ENCODE assay signal across 25 cellular contexts in genomic region chr6:15239606-15240364, GRCh38. TPM values are rescaled to one million over a fixed set of nuclear protein-coding genes. Genes with fewer than 3 reads are reported as not detected.
DNase-seq lines count a peak whose midpoint lies in the region; ATAC-seq, FAIRE-seq and TF ChIP-seq lines count a peak whose summit lies in the region.
"Had no signal": no experiment of that assay in that cellular context is flagged by ENCODE, and none has a peak within 500 bp of the region (broad histone marks: within the 10 kb centered on the region; RNA-seq: fewer than 3 reads in every experiment).

No MANE protein-coding gene starts in this region.

- H3K9ac ChIP-seq in H1 (replicated peaks in 1 of 4; ENCODE audit: extremely low read depth in 1 of 4, low read depth in 3 of 4, low read length in 3 of 4), result no peak overlapping the region; a peak in 1 of 7 replicates

- H4K5ac ChIP-seq in H1 (ENCODE audit: insufficient read length, low read depth, low read length), result peak overlapping the region; percentile 57

- POLR2A ChIA-PET in H1 (lab: Charles Lee; ENCODE audit: partially characterized antibody), result interaction anchor here (0.6 to 1.3 kb wide), 4 partner anchors 16 to 160 kb away, joined by 3 read pairs; no protein-coding TSS in a partner anchor
- POLR2A ChIA-PET in GM10248 (lab: Yijun Ruan, JAX), result no interaction called here

- FAIRE-seq in H1 (lab: Jason Lieb, UNC), result no peak

- peak; percentile 46 for DNase-seq in G401 (ENCODE audit: low spot score)
- peak; percentile 54 for DNase-seq in NCI-H2227 (lab: John Stamatoyannopoulos, UW; ENCODE audit: unreplicated experiment)
- DNase-seq in H1 (ENCODE audit: low read depth in 1 of 2, low spot score in 2 of 2), result no peak
- DNase-seq in lung microvascular endothelial cell (ENCODE audit: low read depth in 2 of 2), result peak; percentile 33 to 51
- no peak for DNase-seq in DMS153 treated with DMSO at 0.1 percent for 48 hours (lab: John Stamatoyannopoulos, UW; ENCODE audit: unreplicated experiment)
- no peak for DNase-seq in GM10248 (ENCODE audit: extremely low spot score)
- DNase-seq in nucleus accumbens (lab: John Stamatoyannopoulos, UW), result no peak
- DNase-seq: activated CD4-positive, alpha-beta T cell treated with anti-CD3 and anti-CD28 coated beads, Interleukin-2, amount 10 ng/mL, durations not matched to agents 24 days and 14 days; activated naive CD4-positive, alpha-beta T cell treated with anti-CD3 and anti-CD28 coated beads, Interleukin-2, amount 10 ng/mL, durations not matched to agents 7 days and 5 days; amygdala; head of caudate nucleus; KG1; left colon; natural killer cell; NCI-H1436 treated with DMSO at 0.1 percent for 48 hours; NCI-H524 treated with DMSO at 0.1 percent for 48 hours; ovary; stimulated activated CD4-positive, alpha-beta T cell treated with anti-CD3 and anti-CD28 coated beads, Interleukin-12 subunit alpha, Interleukin-12 subunit beta, amount 100 ng/mL, for 4 hours; stimulated activated CD4-positive, alpha-beta T cell treated with anti-CD3 and anti-CD28 coated beads, Interleukin-4, amount 100 ng/mL, for 24 hours; stimulated activated naive B cell treated with anti-CD40 and anti-IgM and Interleukin-4, amounts not matched to agents 10 μg/mL and 1 μg/mL and 100 μg/mL, for 72 hours; testis had no signal

- no peak for ATAC-seq in GM21390 (IDR thresholded peaks at IDR 0.05; ENCODE audit: unreplicated experiment)
- ATAC-seq: left colon; natural killer cell; stimulated activated naive B cell treated with anti-CD40 and anti-IgM and Interleukin-4, amounts not matched to agents 10 μg/mL and 1 μg/mL and 100 μg/mL, for 72 hours had no signal

- H3K36me3 ChIP-seq in H1 (ENCODE audit: control insufficient read depth in 2 of 4, insufficient read depth in 4 of 4, low read length in 3 of 4), result no peaks in the 10 kb centered on the region
- H3K36me3 ChIP-seq: cardiac muscle cell, ovary had no signal

- TF ChIP-seq RAD21 in H1 (IDR thresholded peaks at IDR 0.05 in 1 of 2, conservative IDR thresholded peaks at IDR 0.05 in 1 of 2; ENCODE audit: low read depth in 2 of 2, low read length in 2 of 2), result no peak

- H3K9me3 ChIP-seq in H1 (ENCODE audit: insufficient read depth in 2 of 2, low read depth in 1 of 2, low read length in 1 of 2), result no peaks in the 10 kb centered on the region
- H3K9me3 ChIP-seq: ovary, testis had no signal

- no peak overlapping the region for H2AFZ ChIP-seq in H1 (ENCODE audit: low read length)

- H3K79me2 ChIP-seq in H1 (ENCODE audit: control insufficient read depth in 1 of 2, insufficient read depth in 2 of 2, low read length in 2 of 2), result peaks cover 3 to 30% of the 10 kb centered on the region in 2 experiments; a peak in 3 of 4 replicates

- H3K4me1 ChIP-seq in H1 (replicated peaks in 1 of 4; ENCODE audit: control insufficient read depth in 3 of 4, insufficient read depth in 4 of 4, low read length in 3 of 4), result peaks cover 2 to 24% (median 13%) of the 10 kb centered on the region in 4 experiments; a peak in 6 of 7 replicates
- H3K4me1 ChIP-seq: testis had no signal

- no peak overlapping the region for H3K14ac ChIP-seq in H1 (ENCODE audit: insufficient read length)

- peak overlapping the region; percentile 88; the same call in 1 of the 2 replicates for H2BK20ac ChIP-seq in H1 (ENCODE audit: low read length)

- H3K18ac ChIP-seq in H1 (ENCODE audit: extremely low read depth, low read length), result 0 out of 2 replicates have a peak overlapping the region, but pooled peaks have one; percentile 66

- no peaks in the 10 kb centered on the region for H4K20me1 ChIP-seq in H1 (replicated peaks in 1 of 2; ENCODE audit: control insufficient read depth in 1 of 2, insufficient read depth in 2 of 2, low read length in 2 of 2)

- no peak for TF ChIP-seq EP300 in H1 (IDR thresholded peaks at IDR 0.05; ENCODE audit: borderline replicate concordance in 1 of 2, low read depth in 2 of 2, low read length in 2 of 2)

- peak overlapping the region; percentile 84; the same call in 1 of the 2 replicates for H2BK12ac ChIP-seq in H1 (ENCODE audit: low read depth, low read length)

- no peak for TF ChIP-seq CTCF in H1 (IDR thresholded peaks at IDR 0.05; ENCODE audit: control extremely low read depth in 1 of 3, insufficient read depth in 1 of 3, low read depth in 1 of 3, low read length in 3 of 3)
- no peak for TF ChIP-seq CTCF in GM10248 (IDR thresholded peaks at IDR 0.05; ENCODE audit: control extremely low read depth, extremely low read depth, low read depth, missing control alignments)

- H3K4me2 ChIP-seq in H1 (ENCODE audit: insufficient read depth in 1 of 2, low read depth in 2 of 2, low read length in 2 of 2), result peak overlapping the region in 1 of 2 experiments; percentile 46; a peak in 2 of 4 replicates

- no peak overlapping the region for H2BK15ac ChIP-seq in H1 (ENCODE audit: low read length)

- H3K79me1 ChIP-seq in H1 (ENCODE audit: low read depth, low read length), result no peaks in the 10 kb centered on the region

- H3K27ac ChIP-seq in H1 (ENCODE audit: low read depth, low read length), result no peak overlapping the region
- H3K27ac ChIP-seq: C4-2B, cardiac muscle cell, ovary, testis, VCaP had no signal

- H4K8ac ChIP-seq in H1 (ENCODE audit: extremely low read depth, insufficient read depth, low read length), result no peak overlapping the region

- H3K23me2 ChIP-seq in H1 (ENCODE audit: low read depth, low read length), result 0 out of 2 replicates have a peak, but pooled peaks cover 2% of the 10 kb centered on the region

- H2BK120ac ChIP-seq in H1 (replicated peaks; ENCODE audit: low read depth, low read length), result peak overlapping the region; percentile 48

- CTCF ChIA-PET in H1 (lab: Charles Lee; ENCODE audit: partially characterized antibody) (interaction anchor here (0.6 to 0.8 kb wide), 2 partner anchors 48 to 217 kb away, joined by 3 read pairs; no protein-coding TSS in a partner anchor), GM10248 (lab: Yijun Ruan, JAX) (interaction anchor here (1.3 to 3.4 kb wide), 2 partner anchors 8 to 383 kb away, joined by 3 to 15 read pairs; no protein-coding TSS in a partner anchor)

- H2AK5ac ChIP-seq in H1 (ENCODE audit: low read depth, low read length), result 0 out of 2 replicates have a peak overlapping the region, but pooled peaks have one; percentile 57

- in situ Hi-C loops in G401 (cut with HindIII; ENCODE audit: low sequenced_read_pairs), result no loop called here

- H3K4me3 ChIP-seq in H1 (ENCODE audit: extremely low read depth in 1 of 4, insufficient read depth in 2 of 4, low read depth in 3 of 4, low read length in 4 of 4), result no peak overlapping the region
- H3K4me3 ChIP-seq: cardiac muscle cell, ovary, testis had no signal

- no peak overlapping the region for H3K56ac ChIP-seq in H1 (replicated peaks; ENCODE audit: insufficient read length, low read depth, low read length)

- no peak overlapping the region for H3K4ac ChIP-seq in H1 (replicated peaks; ENCODE audit: insufficient read length, low read depth, low read length)

- H2BK5ac ChIP-seq in H1 (ENCODE audit: low read depth, low read length), result peak overlapping the region; percentile 97; the same call in 1 of the 2 replicates

- no peaks in the 10 kb centered on the region for H3K27me3 ChIP-seq in H1 (replicated peaks in 1 of 4; ENCODE audit: control insufficient read depth in 3 of 4, extremely low read depth in 1 of 4, insufficient read depth in 3 of 4, low read length in 3 of 4)
- H3K27me3 ChIP-seq: cardiac muscle cell, ovary, testis had no signal

- no peak for TF ChIP-seq POLR2A in H1 (IDR thresholded peaks at IDR 0.05; ENCODE audit: control extremely low read depth in 1 of 2, low read depth in 2 of 2, low read length in 2 of 2)

- no peak overlapping the region for H3K23ac ChIP-seq in H1 (ENCODE audit: insufficient read length)

- H4K91ac ChIP-seq in H1 (replicated peaks; ENCODE audit: insufficient read length, low read length), result no peak overlapping the region

- WGBS in H1 (ENCODE audit: extremely low coverage in 1 of 2, insufficient coverage in 1 of 2, insufficient read length in 1 of 2, insufficient replicate concordance in 2 of 2, low coverage in 1 of 2, low lambda C conversion rate in 2 of 2, missing lambda C conversion rate in 1 of 2), 2 experiments, result 23% methylated on average over 5 of the region's 5 CpGs; no CpG with 5 or more reads in 1 of the 2 experiments

TF ChIP-seq in H1, 55 proteins besides CTCF, POLR2A, EP300 and RAD21:
- TF ChIP-seq GTF2F1 (IDR thresholded peaks at IDR 0.05; ENCODE audit: borderline replicate concordance, low read depth, low read length), result no peak
- TF ChIP-seq CHD2 (IDR thresholded peaks at IDR 0.05; ENCODE audit: low read length), result no peak
- no peak for TF ChIP-seq RNF2 (IDR thresholded peaks at IDR 0.05; ENCODE audit: borderline replicate concordance, low read depth, low read length, missing control alignments, poor library complexity, severe bottlenecking)
- no peak for TF ChIP-seq NANOG (IDR thresholded peaks at IDR 0.05; ENCODE audit: insufficient read depth, low read depth, low read length, poor library complexity, severe bottlenecking)

RNA-seq across cellular contexts. Expression of gene JARID2, which starts 6.1 kb away (rescaled TPM):
- 5.7 and 6.0 TPM in 2 replicates for total RNA-seq in G401 (2014; rRNA removed; shearing (Covaris generic))
- 237 and 239 TPM in 2 replicates for total RNA-seq in H1 (2021; fragmentation: NEBNext Ultra II Directional; extraction: Animal tissue kit (Norgen Biotek cat#: 25700))
- polyA plus RNA-seq in H1 (2011; rRNA removed), result 60.1 and 75.5 TPM in 2 replicates
- 100 TPM for polyA plus RNA-seq in H1 (2011; cell fraction: cytosol; rRNA removed)
- 111 TPM for polyA plus RNA-seq in H1 (2011; cell fraction: nucleus; rRNA removed)
- 103 to 131 TPM (median 115 TPM) in 4 replicates for polyA plus RNA-seq in H1 (2012, experiment 1 of 2)
- polyA plus RNA-seq in H1 (2012, experiment 2 of 2), result 14.2 TPM
- 237 TPM for polyA plus RNA-seq in H1 (2013, experiment 1 of 2)
- 255 TPM for polyA plus RNA-seq in H1 (2013, experiment 2 of 2)
- polyA minus RNA-seq in H1 (2011; rRNA and poly(A)+ RNA removed), result 153 and 170 TPM in 2 replicates
- 113 TPM for polyA minus RNA-seq in H1 (2011; cell fraction: cytosol; rRNA and poly(A)+ RNA removed)
- 104 TPM for polyA minus RNA-seq in H1 (2011; cell fraction: nucleus; rRNA and poly(A)+ RNA removed)
- total RNA-seq in lung microvascular endothelial cell, result 7.0 and 11.7 TPM in 2 replicates

Comparison
In these comparisons a context has a peak if more than half of its experiments do, and no peak if none do; other contexts are left out.
1. DNase-seq: peak in G401 (single experiment), NCI-H2227 (single experiment) and lung microvascular endothelial cell (2 of 2); none in H1 (0 of 2), DMS153 treated with DMSO at 0.1 percent for 48 hours (single experiment), GM10248 (single experiment) and nucleus accumbens (0 of 56).
2. RNA of gene JARID2, which starts 6.1 kb away (total RNA-seq): 237 to 239 TPM in H1; 7.0 to 11.7 TPM in lung microvascular endothelial cell and 5.7 to 6.0 TPM in G401; every median in the first group is over 10 times any median in the second.